17 cellular contexts compared by ENCODE assay signal in the genomic region with DNA sequence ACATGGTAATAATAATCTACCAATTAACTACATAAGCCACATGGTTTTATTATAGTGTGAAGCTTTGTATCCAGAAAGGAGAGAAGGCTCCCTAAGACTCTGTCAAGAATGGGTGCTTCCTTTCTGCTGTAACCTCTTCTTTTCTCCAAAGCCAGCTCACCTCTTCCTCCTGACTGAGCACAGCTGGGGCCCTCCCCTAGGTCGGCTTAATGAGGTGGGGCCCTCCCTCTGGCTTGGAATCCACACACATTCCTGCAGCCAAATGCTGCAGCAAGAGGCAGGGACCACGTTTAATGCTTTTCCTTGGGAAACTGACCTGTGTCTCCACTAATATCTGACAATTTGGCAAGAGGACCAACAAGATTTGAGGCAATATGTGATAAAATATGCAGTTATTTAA.
"Had no signal": no experiment of that assay in that cellular context is flagged by ENCODE, and none has a peak within 500 bp of the region (broad histone marks: within the 10 kb centered on the region; RNA-seq: fewer than 3 reads in every experiment).

No MANE protein-coding gene starts in this region.

- H3K9me3 Mint-ChIP-seq: activated naive CD4-positive, alpha-beta T cell treated with anti-CD3 and anti-CD28 coated beads, Interleukin-2, amount 50 U/mL, for 24 hours had no signal

- H3K4me1 Mint-ChIP-seq: activated naive CD4-positive, alpha-beta T cell treated with anti-CD3 and anti-CD28 coated beads, Interleukin-2, amount 50 U/mL, for 24 hours; immature natural killer cell; naive thymus-derived CD8-positive, alpha-beta T cell had no signal

- H3K36me3 ChIP-seq: adrenal gland, gastroesophageal sphincter, heart left ventricle had no signal

- H3K4me3 Mint-ChIP-seq: activated naive CD4-positive, alpha-beta T cell treated with anti-CD3 and anti-CD28 coated beads, Interleukin-2, amount 50 U/mL, for 24 hours; immature natural killer cell; naive thymus-derived CD8-positive, alpha-beta T cell had no signal

- H3K27me3 ChIP-seq: adrenal gland had no signal

- H3K4me3 ChIP-seq: adrenal gland, gastroesophageal sphincter, heart left ventricle had no signal

- H3K27ac Mint-ChIP-seq: activated naive CD4-positive, alpha-beta T cell treated with anti-CD3 and anti-CD28 coated beads, Interleukin-2, amount 50 U/mL, for 24 hours; immature natural killer cell; naive thymus-derived CD8-positive, alpha-beta T cell had no signal

- DNase-seq: activated CD4-positive, alpha-beta T cell treated with anti-CD3 and anti-CD28 coated beads, Interleukin-2, amount 50 U/mL, for 1 hour; activated CD8-positive, alpha-beta memory T cell treated with anti-CD3 and anti-CD28 coated beads for 24 hours; activated gamma-delta T cell; adrenal gland; cerebellar nuclear complex; cortex of kidney; effector CD4-positive, alpha-beta T cell; heart left ventricle; immature natural killer cell; naive thymus-derived CD8-positive, alpha-beta T cell; stimulated activated CD8-positive, alpha-beta memory T cell treated with anti-CD3 and anti-CD28 coated beads, Interleukin-4, amount 100 ng/mL, for 48 hours; stimulated activated naive CD4-positive, alpha-beta T cell; T1000 had no signal

- H3K36me3 Mint-ChIP-seq: activated naive CD4-positive, alpha-beta T cell treated with anti-CD3 and anti-CD28 coated beads, Interleukin-2, amount 50 U/mL, for 24 hours; naive thymus-derived CD8-positive, alpha-beta T cell had no signal

- H3K4me1 ChIP-seq: adrenal gland, gastroesophageal sphincter, heart left ventricle had no signal

- ATAC-seq: activated CD4-positive, CD25-positive, alpha-beta regulatory T cell treated with anti-CD3 and anti-CD28 coated beads, Interleukin-2, amount 50 U/mL, for 24 hours; esophagus mucosa; gastroesophageal sphincter; heart left ventricle; naive thymus-derived CD8-positive, alpha-beta T cell had no signal

- H3K27ac ChIP-seq: adrenal gland, gastroesophageal sphincter, heart left ventricle had no signal

- H3K9me3 ChIP-seq: adrenal gland, gastroesophageal sphincter, heart left ventricle had no signal
